ENCODE assay signal across 24 cellular contexts in the genomic region with DNA sequence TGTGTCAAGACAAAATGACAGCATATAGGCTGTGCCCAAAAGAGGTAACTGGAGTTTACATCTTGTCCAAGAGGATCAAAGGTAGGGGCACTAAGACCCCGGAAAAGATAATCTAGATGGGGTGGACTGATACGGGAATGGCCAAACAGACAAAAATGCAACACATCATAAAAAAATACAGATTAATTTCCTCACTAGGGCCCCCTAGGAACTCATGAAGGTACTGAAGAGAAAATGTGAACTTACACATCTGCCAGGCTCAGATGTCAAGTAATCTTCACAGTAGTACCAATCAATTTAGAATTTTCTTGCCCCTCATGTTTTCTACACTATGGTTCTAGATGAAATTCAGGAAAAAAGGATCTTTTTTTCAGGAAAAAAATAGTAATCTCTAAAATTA.
"Had no signal": no experiment of that assay in that cellular context is flagged by ENCODE, and none has a peak within 500 bp of the region (broad histone marks: within the 10 kb centered on the region; RNA-seq: fewer than 3 reads in every experiment).

No MANE protein-coding gene starts in this region.

- H3K36me3 Mint-ChIP-seq: activated CD4-positive, alpha-beta memory T cell treated with anti-CD3 and anti-CD28 coated beads for 36 hours; activated naive CD4-positive, alpha-beta T cell treated with anti-CD3 and anti-CD28 coated beads, Interleukin-2, amount 10 ng/mL, durations not matched to agents 7 days and 5 days; immature natural killer cell had no signal

- H3K27ac ChIP-seq: coronary artery, foreskin keratinocyte, lower lobe of right lung, ovary, psoas muscle, right atrium auricular region, spleen, thoracic aorta, upper lobe of left lung had no signal

- H3K4me3 ChIP-seq: coronary artery, lower lobe of right lung, ovary, psoas muscle, right atrium auricular region, spleen, thoracic aorta, upper lobe of left lung had no signal

- H3K36me3 ChIP-seq: lower lobe of right lung, ovary, right atrium auricular region, spleen, thoracic aorta, upper lobe of left lung had no signal

- FAIRE-seq: endometrium had no signal

- H3K9me3 ChIP-seq: ovary, thoracic aorta had no signal

- H3K4me3 Mint-ChIP-seq: activated B cell treated with CpG ODN at 0.5 μM for 24 hours; activated CD4-positive, alpha-beta memory T cell treated with anti-CD3 and anti-CD28 coated beads for 36 hours; activated naive CD4-positive, alpha-beta T cell treated with anti-CD3 and anti-CD28 coated beads, Interleukin-2, amount 10 ng/mL, durations not matched to agents 7 days and 5 days; activated T-cell treated with anti-CD3 and anti-CD28 coated beads, Interleukin-2, amount 50 U/mL, for 72 hours; immature natural killer cell; naive thymus-derived CD8-positive, alpha-beta T cell had no signal

- DNase-seq: activated B cell treated with CpG ODN at 0.5 μM for 24 hours; activated CD4-positive, alpha-beta memory T cell treated with anti-CD3 and anti-CD28 coated beads for 36 hours; activated CD4-positive, alpha-beta T cell treated with anti-CD3 and anti-CD28 coated beads for 4 hours; activated effector memory CD4-positive, alpha-beta T cell treated with anti-CD3 and anti-CD28 coated beads, Interleukin-2, amount 50 U/mL, for 16 hours; activated naive CD4-positive, alpha-beta T cell treated with anti-CD3 and anti-CD28 coated beads, Interleukin-2, amount 10 ng/mL, durations not matched to agents 7 days and 5 days; activated T-cell treated with anti-CD3 and anti-CD28 coated beads, Interleukin-2, amount 50 U/mL, for 72 hours; amygdala; cerebellar nuclear complex; foreskin keratinocyte; immature natural killer cell; lower lobe of right lung; naive thymus-derived CD8-positive, alpha-beta T cell; ovary; psoas muscle; spleen; stimulated activated CD4-positive, alpha-beta T cell treated with anti-CD3 and anti-CD28 coated beads, Interleukin-4, amount 100 ng/mL, for 1 hour; stimulated activated naive CD4-positive, alpha-beta T cell treated with Interleukin-2 at 50 U/mL for 16 hours; T-helper 9 cell; upper lobe of left lung had no signal

- H3K27ac Mint-ChIP-seq: activated B cell treated with CpG ODN at 0.5 μM for 24 hours; activated CD4-positive, alpha-beta memory T cell treated with anti-CD3 and anti-CD28 coated beads for 36 hours; activated naive CD4-positive, alpha-beta T cell treated with anti-CD3 and anti-CD28 coated beads, Interleukin-2, amount 10 ng/mL, durations not matched to agents 7 days and 5 days; activated T-cell treated with anti-CD3 and anti-CD28 coated beads, Interleukin-2, amount 50 U/mL, for 72 hours; immature natural killer cell; naive thymus-derived CD8-positive, alpha-beta T cell had no signal

- H3K4me1 ChIP-seq: foreskin keratinocyte, lower lobe of right lung, psoas muscle, right atrium auricular region, spleen, upper lobe of left lung had no signal

- H3K27me3 ChIP-seq: foreskin keratinocyte, ovary, right atrium auricular region, spleen, upper lobe of left lung had no signal

- H3K27me3 Mint-ChIP-seq: activated B cell treated with CpG ODN at 0.5 μM for 24 hours; activated CD4-positive, alpha-beta memory T cell treated with anti-CD3 and anti-CD28 coated beads for 36 hours; activated naive CD4-positive, alpha-beta T cell treated with anti-CD3 and anti-CD28 coated beads, Interleukin-2, amount 10 ng/mL, durations not matched to agents 7 days and 5 days had no signal

- ATAC-seq: activated T-cell treated with anti-CD3 and anti-CD28 coated beads, Interleukin-2, amount 50 U/mL, for 72 hours; foreskin keratinocyte; left lobe of liver; lower lobe of right lung; naive thymus-derived CD8-positive, alpha-beta T cell; psoas muscle had no signal

- H3K4me1 Mint-ChIP-seq: activated B cell treated with CpG ODN at 0.5 μM for 24 hours; activated naive CD4-positive, alpha-beta T cell treated with anti-CD3 and anti-CD28 coated beads, Interleukin-2, amount 10 ng/mL, durations not matched to agents 7 days and 5 days; immature natural killer cell; naive thymus-derived CD8-positive, alpha-beta T cell had no signal
